ENCODE assay signal across 20 cellular contexts in the genomic region with DNA sequence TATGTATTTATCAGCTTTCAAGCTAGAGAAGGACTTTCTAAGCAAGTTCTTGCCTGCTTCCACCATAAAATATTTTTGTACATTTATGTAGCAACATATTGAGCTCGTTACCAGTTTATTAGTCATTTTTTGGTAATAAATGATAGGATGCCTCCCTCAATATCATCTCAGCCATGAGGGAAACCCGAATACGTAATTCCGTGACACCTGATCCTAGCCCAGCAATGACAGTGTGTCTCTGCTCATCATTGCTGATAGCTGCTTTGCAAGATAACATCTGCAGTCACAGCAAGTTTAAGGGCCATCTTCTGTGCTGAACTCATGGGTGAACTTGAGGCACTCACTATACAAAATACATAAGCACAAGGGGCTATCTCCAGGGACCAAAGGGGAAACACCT.
DNase-seq lines count a peak whose midpoint lies in the region; FAIRE-seq and TF ChIP-seq lines count a peak whose summit lies in the region.
"Had no signal": no experiment of that assay in that cellular context is flagged by ENCODE, and none has a peak within 500 bp of the region (broad histone marks: within the 10 kb centered on the region; RNA-seq: fewer than 3 reads in every experiment).

No MANE protein-coding gene starts in this region.

- H3K27me3 ChIP-seq in ACC112 (ENCODE audit: insufficient read depth, low read length) (no peaks in the 10 kb centered on the region), keratinocyte (ENCODE audit: control insufficient read depth, extremely low read depth, insufficient read depth, low read length) (peaks cover 38% of the 10 kb centered on the region), sigmoid colon (no peaks in the 10 kb centered on the region)

- H2AFZ ChIP-seq in ACC112 (ENCODE audit: low read length, unreplicated experiment), result no peak overlapping the region
- H2AFZ ChIP-seq in keratinocyte (ENCODE audit: control insufficient read depth, low read length), result no peak overlapping the region

- peak; percentile 34 for DNase-seq in NCI-H526 treated with DMSO at 0.1 percent for 48 hours (lab: John Stamatoyannopoulos, UW)
- no peak for DNase-seq in keratinocyte (ENCODE audit: low read depth, low spot score)
- no peak for DNase-seq in sigmoid colon
- DNase-seq in medulla oblongata (ENCODE audit: extremely low spot score), result no peak
- no peak for DNase-seq in NCI-H1048 (lab: John Stamatoyannopoulos, UW)
- no peak for DNase-seq in Kasumi-1 (lab: John Stamatoyannopoulos, UW)
- DNase-seq: C1 segment of cervical spinal cord, DND-41, HCEC 1CT, MV-4-11, NCI-H1417 treated with DMSO at 0.1 percent for 48 hours, NCI-H2029 treated with DMSO at 0.1 percent for 48 hours, NCI-H345, NCI-H69, RPMI8226, SIG-M5 had no signal

- H3K4me1 ChIP-seq in ACC112 (ENCODE audit: control insufficient read depth, insufficient read depth, low read length, unreplicated experiment) (peaks cover 53% of the 10 kb centered on the region), keratinocyte (ENCODE audit: control insufficient read depth, extremely low read depth, insufficient read depth, low read length) (peaks cover 22% of the 10 kb centered on the region), sigmoid colon (peaks cover 0 to 53% (median 49%) of the 10 kb centered on the region in 4 donors)

- H3K79me2 ChIP-seq in ACC112 (ENCODE audit: control insufficient read depth, insufficient read depth, low read length, unreplicated experiment), result peaks cover 26% of the 10 kb centered on the region
- H3K79me2 ChIP-seq in keratinocyte (ENCODE audit: control insufficient read depth, insufficient read depth, low read length), result no peaks in the 10 kb centered on the region

- H3K9me3 ChIP-seq in keratinocyte (ENCODE audit: control insufficient read depth, low read depth, low read length), result no peaks in the 10 kb centered on the region
- H3K9me3 ChIP-seq in sigmoid colon, result no peaks in the 10 kb centered on the region

- WGBS in sigmoid colon, 2 donors, result 76 to 84% methylated on average over 4 of the region's 4 CpGs

- peak overlapping the region; percentile 44 for H3K27ac ChIP-seq in ACC112 (ENCODE audit: low read depth, low read length)
- H3K27ac ChIP-seq in keratinocyte (ENCODE audit: control insufficient read depth, insufficient read depth, low read length), result no peak overlapping the region
- peak overlapping the region in 3 of 4 donors; percentile 70 to 91 (median 79) for H3K27ac ChIP-seq in sigmoid colon

- no peak for TF ChIP-seq EP300 in sigmoid colon (IDR thresholded peaks at IDR 0.05)

- FAIRE-seq in keratinocyte (lab: Jason Lieb, UNC), result peak; percentile 41
- FAIRE-seq: A204.1, G401.6, K562 had no signal

- no peak overlapping the region for H3K4me3 ChIP-seq in ACC112 (ENCODE audit: low read depth, low read length)
- no peak overlapping the region for H3K4me3 ChIP-seq in keratinocyte (ENCODE audit: control insufficient read depth in 2 of 3, extremely low read depth in 1 of 3, insufficient read depth in 2 of 3, low read depth in 1 of 3, low read length in 3 of 3)
- no peak overlapping the region for H3K4me3 ChIP-seq in sigmoid colon
- H3K4me3 ChIP-seq: K562 had no signal

- dilution Hi-C loops in keratinocyte (cut with MboI; ENCODE audit: extremely low pct_ligation_motif_present, low sequenced_read_pairs), result no loop called here

- H3K9ac ChIP-seq in keratinocyte (ENCODE audit: control insufficient read depth, extremely low read depth, insufficient read depth, low read length), result no peak overlapping the region

- H4K20me1 ChIP-seq in keratinocyte (ENCODE audit: control insufficient read depth, extremely low read depth, insufficient read depth, low read length), result no peaks in the 10 kb centered on the region

- intact Hi-C loops in sigmoid colon (cut with DNase I), result no loop called here

- no peak for TF ChIP-seq POLR2A in sigmoid colon (IDR thresholded peaks at IDR 0.05)

- H3K9me1 ChIP-seq in keratinocyte (ENCODE audit: control insufficient read depth, extremely low read depth, insufficient read depth, low read length), result no peaks in the 10 kb centered on the region

- no peak overlapping the region for H3K4me2 ChIP-seq in keratinocyte (ENCODE audit: control insufficient read depth, extremely low read depth, insufficient read depth, low read depth, low read length)

- H3K36me3 ChIP-seq in ACC112 (ENCODE audit: insufficient read depth, low read length), result peaks cover 90% of the 10 kb centered on the region
- H3K36me3 ChIP-seq in keratinocyte (ENCODE audit: control insufficient read depth in 2 of 2, extremely low read depth in 1 of 2, insufficient read depth in 2 of 2, low read length in 2 of 2), result no peaks in the 10 kb centered on the region
- H3K36me3 ChIP-seq in sigmoid colon, result peaks cover 28 to 100% (median 58%) of the 10 kb centered on the region in 4 donors

- no peak for TF ChIP-seq CTCF in keratinocyte (optimal IDR thresholded peaks at IDR 0.05 in 1 of 3, IDR thresholded peaks at IDR 0.05 in 1 of 3, conservative IDR thresholded peaks at IDR 0.05 in 1 of 3; ENCODE audit: extremely low read depth in 1 of 3, insufficient read depth in 2 of 3, low read length in 3 of 3)
- no peak for TF ChIP-seq CTCF in sigmoid colon (IDR thresholded peaks at IDR 0.05)
